ENCODE assay signal across 8 cellular contexts in the genomic region with DNA sequence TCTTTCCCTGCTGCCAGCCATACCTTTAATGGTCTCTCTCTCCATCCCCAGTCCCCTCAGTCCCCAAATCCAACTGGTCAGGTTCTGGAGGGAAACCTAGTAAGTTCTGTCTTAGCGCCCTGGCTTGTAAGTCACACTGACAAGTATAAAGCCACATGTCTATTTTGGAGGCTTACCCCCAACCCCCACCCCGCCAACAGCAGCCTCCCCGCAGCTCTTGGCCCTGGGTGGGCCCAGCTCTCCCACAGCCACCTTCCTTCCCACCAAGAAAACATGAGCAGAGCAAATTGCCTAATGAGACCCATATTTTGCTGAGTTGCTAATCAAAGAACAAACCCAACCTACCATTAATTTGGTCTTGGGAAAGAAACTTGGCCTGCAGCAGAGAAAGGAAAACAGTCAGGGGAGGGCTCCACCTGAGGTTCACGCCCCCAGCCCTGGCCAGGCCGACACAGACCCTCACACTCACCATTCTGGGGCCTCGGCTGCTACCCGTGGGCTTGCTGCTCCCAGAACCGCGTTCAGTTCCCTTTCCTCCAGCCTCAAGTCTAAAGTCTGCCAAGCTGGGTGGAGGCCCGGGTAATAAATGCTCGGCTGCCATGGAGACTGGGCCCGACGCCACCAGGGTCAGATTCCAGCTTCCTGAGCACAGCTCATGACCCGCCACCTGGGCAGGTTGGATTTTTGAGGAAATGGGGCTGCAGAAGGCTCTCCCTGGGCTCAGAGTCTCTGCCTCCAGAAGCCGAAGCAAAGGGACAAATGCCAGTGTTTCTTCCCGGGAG.
A peak's percentile ranks its signal among the peaks of the same experiment; 100 is the strongest.
DNase-seq lines count a peak whose midpoint lies in the region; ATAC-seq and TF ChIP-seq lines count a peak whose summit lies in the region.

A gene with protein sequence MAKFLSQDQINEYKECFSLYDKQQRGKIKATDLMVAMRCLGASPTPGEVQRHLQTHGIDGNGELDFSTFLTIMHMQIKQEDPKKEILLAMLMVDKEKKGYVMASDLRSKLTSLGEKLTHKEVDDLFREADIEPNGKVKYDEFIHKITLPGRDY (minus strand): TSS at position 557 of the 782 bp plus-strand sequence. CDS start 85 bp downstream, at position 472.

- TF ChIP-seq CTCF in epithelial cell of esophagus (IDR thresholded peaks at IDR 0.05; ENCODE audit: insufficient read depth, low read depth, low read length, missing control alignments) (no peak), nephron progenitor cell (IDR thresholded peaks at IDR 0.05) (no peak)

- H3K36me3 Mint-ChIP-seq in nephron progenitor cell (ENCODE audit: low read depth), result no peaks in the 10 kb centered on the region

- peak within 1 kb of the TSS; percentile 2 for H3K4me3 ChIP-seq in epithelial cell of esophagus (ENCODE audit: low read length)

- DNase-seq in CD1c-positive myeloid dendritic cell (ENCODE audit: extremely low spot score) (peak; percentile 46), NCI-H2029 treated with DMSO at 0.1 percent for 48 hours (lab: John Stamatoyannopoulos, UW) (peak; percentile 38), epithelial cell of esophagus (ENCODE audit: low read depth) (no peak), nephron progenitor cell (peak; percentile 56)
- no peak for DNase-seq in stimulated activated CD4-positive, alpha-beta T cell treated with anti-CD3 and anti-CD28 coated beads, Interleukin-2, amount 100 ng/mL, for 24 hours

- peaks cover 6% of the 10 kb centered on the region for H3K27me3 Mint-ChIP-seq in nephron progenitor cell (ENCODE audit: low read depth, poor library complexity)

- H3K4me1 Mint-ChIP-seq in nephron progenitor cell, result peaks cover 67% of the 10 kb centered on the region

- no peak for ATAC-seq in HG03439 (IDR thresholded peaks at IDR 0.05; ENCODE audit: unreplicated experiment)
- no peak for ATAC-seq in GM19397 (IDR thresholded peaks at IDR 0.05; ENCODE audit: unreplicated experiment)
- no peak for ATAC-seq in GM18868 (IDR thresholded peaks at IDR 0.05; ENCODE audit: unreplicated experiment)

- H3K9me3 Mint-ChIP-seq in nephron progenitor cell, result no peaks in the 10 kb centered on the region

- peak within 1 kb of the TSS; percentile 48 for H3K4me3 Mint-ChIP-seq in nephron progenitor cell

- peak within 1 kb of the TSS; percentile 82 for H3K27ac Mint-ChIP-seq in nephron progenitor cell

Comparison
In these comparisons a context has a peak if more than half of its experiments do, and no peak if none do; other contexts are left out.
1. DNase-seq: peak in CD1c-positive myeloid dendritic cell (single experiment), NCI-H2029 treated with DMSO at 0.1 percent for 48 hours (single experiment) and nephron progenitor cell (single experiment); none in epithelial cell of esophagus (single experiment) and stimulated activated CD4-positive, alpha-beta T cell treated with anti-CD3 and anti-CD28 coated beads, Interleukin-2, amount 100 ng/mL, for 24 hours (0 of 2).